Comparison of ENCODE assay signal across 24 cellular contexts in the genomic region with DNA sequence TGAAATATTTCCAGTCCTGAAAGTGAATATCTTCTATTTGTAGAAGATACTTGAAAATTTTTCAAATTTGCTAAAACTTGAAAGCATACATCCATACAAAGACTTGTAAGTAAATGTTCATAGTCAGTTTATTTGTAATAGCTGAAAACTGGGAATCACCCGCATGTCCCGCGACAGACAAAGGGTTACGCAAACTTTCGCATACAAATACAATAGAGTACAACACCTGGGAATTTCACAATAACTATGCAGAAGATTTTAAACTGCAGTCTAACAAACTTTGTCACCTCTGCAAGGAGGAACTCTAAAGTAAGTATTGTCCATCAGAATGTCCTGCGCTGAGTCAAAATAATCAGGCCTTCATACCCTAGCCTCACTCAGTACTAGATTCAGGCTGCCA.
"Had no signal": no experiment of that assay in that cellular context is flagged by ENCODE, and none has a peak within 500 bp of the region (broad histone marks: within the 10 kb centered on the region; RNA-seq: fewer than 3 reads in every experiment).

No MANE protein-coding gene starts in this region.

- H3K4me3 Mint-ChIP-seq: IgD-negative memory B cell had no signal

- H3K27me3 ChIP-seq: MG63 had no signal

- H3K9me3 Mint-ChIP-seq: IgD-negative memory B cell had no signal

- DNase-seq: Kasumi-1, MG63, NCI-H1092, NCI-H1105 treated with DMSO at 0.1 percent for 48 hours, NCI-H1417 treated with DMSO at 0.1 percent for 48 hours, NCI-H146, NCI-H187, NCI-H2029, NCI-H2081 treated with DMSO at 0.1 percent for 48 hours, NCI-H2171, NCI-H226, NCI-H446, NCI-H510A, NCI-H524 treated with DMSO at 0.1 percent for 48 hours, NCI-H774, Right ventricle myocardium superior, RPMI8226, SIG-M5 had no signal

- H3K27ac Mint-ChIP-seq: IgD-negative memory B cell had no signal

- H3K27me3 Mint-ChIP-seq: IgD-negative memory B cell had no signal

- H3K4me3 ChIP-seq: K562, MG63, SJSA1, SK-N-MC had no signal

- H3K4me1 ChIP-seq: SJSA1 had no signal

- H3K4me1 Mint-ChIP-seq: IgD-negative memory B cell had no signal

- H3K27ac ChIP-seq: KMS-11, SJSA1, SK-N-MC had no signal

- H3K36me3 ChIP-seq: MG63, SJSA1 had no signal

- ATAC-seq: HepG2, K562 had no signal

- H3K9ac ChIP-seq: KMS-11 had no signal

- H3K4me2 ChIP-seq: KMS-11 had no signal

- H3K9me3 ChIP-seq: MG63, SJSA1 had no signal
